Comparison of ENCODE assay signal across 14 cellular contexts in the genomic region with DNA sequence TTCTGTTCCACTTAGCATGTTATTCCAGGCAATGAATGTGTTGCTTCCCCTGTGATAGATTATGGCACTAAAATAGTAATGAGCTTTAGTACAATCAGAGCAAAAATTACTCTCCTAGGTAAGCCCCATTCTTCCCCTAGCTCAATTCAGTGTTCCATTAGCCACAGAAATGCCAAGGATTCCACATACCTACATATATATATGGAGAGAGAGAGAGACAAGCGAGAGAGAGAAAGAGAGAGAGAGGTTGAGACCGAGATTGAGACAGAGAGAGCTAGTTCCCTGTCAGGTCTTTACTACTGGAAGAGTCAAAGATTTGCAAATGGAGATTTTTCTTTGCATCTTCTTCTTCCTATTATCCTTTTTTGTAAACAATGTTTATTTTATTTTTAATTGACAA. TPM values are rescaled to one million over a fixed set of nuclear protein-coding genes. Genes with fewer than 3 reads are reported as not detected.
A peak's percentile ranks its signal among the peaks of the same experiment; 100 is the strongest.
DNase-seq lines count a peak whose midpoint lies in the region; ATAC-seq and TF ChIP-seq lines count a peak whose summit lies in the region.
"Had no signal": no experiment of that assay in that cellular context is flagged by ENCODE, and none has a peak within 500 bp of the region (broad histone marks: within the 10 kb centered on the region; RNA-seq: fewer than 3 reads in every experiment).

No MANE protein-coding gene starts in this region.

- no peak for DNase-seq in endothelial cell (ENCODE audit: low spot score)
- no peak for DNase-seq in mesothelial cell of epicardium (ENCODE audit: low spot score in 2 of 2, unreplicated experiment in 2 of 2)
- DNase-seq in COR-L47 (lab: John Stamatoyannopoulos, UW), result no peak
- DNase-seq in activated T-cell treated with anti-CD3 and anti-CD28 coated beads, Interleukin-2, amount 50 U/mL, for 4 hours, result no peak
- DNase-seq: C1 segment of cervical spinal cord; Caco-2; CD4-positive, alpha-beta memory T cell; DMS153; DND-41; H9; HFFc6 had no signal

- TF ChIP-seq CTCF in HEK293 (tag by site-specific recombination; IDR thresholded peaks at IDR 0.05) (no peak), endothelial cell (IDR thresholded peaks at IDR 0.05; ENCODE audit: unreplicated experiment) (no peak), mesothelial cell of epicardium (IDR thresholded peaks at IDR 0.05; ENCODE audit: unreplicated experiment) (no peak)

- CTCF ChIA-PET in HEK293 (lab: Yijun Ruan, JAX), result interaction anchor here (1.1 kb wide), 1 partner anchor 9 kb away, joined by 3 read pairs; no protein-coding TSS in a partner anchor

- H3K27me3 Mint-ChIP-seq in endothelial cell (ENCODE audit: unreplicated experiment), result no peaks in the 10 kb centered on the region
- H3K27me3 Mint-ChIP-seq in mesothelial cell of epicardium (ENCODE audit: low read depth), result no peaks in the 10 kb centered on the region
- no peaks in the 10 kb centered on the region for H3K27me3 Mint-ChIP-seq in activated T-cell treated with anti-CD3 and anti-CD28 coated beads, Interleukin-2, amount 50 U/mL, for 4 hours (ENCODE audit: low read depth)

- no peaks in the 10 kb centered on the region for H3K9me3 ChIP-seq in HEK293 (ENCODE audit: control insufficient read depth, insufficient read depth, low read depth, low read length)
- H3K9me3 ChIP-seq: Caco-2 had no signal

- H3K9me3 Mint-ChIP-seq in endothelial cell (ENCODE audit: unreplicated experiment) (no peaks in the 10 kb centered on the region), mesothelial cell of epicardium (no peaks in the 10 kb centered on the region)
- no peaks in the 10 kb centered on the region for H3K9me3 Mint-ChIP-seq in activated T-cell treated with anti-CD3 and anti-CD28 coated beads, Interleukin-2, amount 50 U/mL, for 4 hours
- H3K9me3 Mint-ChIP-seq: H9, HFFc6 had no signal

- peaks cover 1% of the 10 kb centered on the region for H3K36me3 Mint-ChIP-seq in endothelial cell (ENCODE audit: low read depth, unreplicated experiment)
- H3K36me3 Mint-ChIP-seq in mesothelial cell of epicardium, result no peaks in the 10 kb centered on the region
- H3K36me3 Mint-ChIP-seq in activated T-cell treated with anti-CD3 and anti-CD28 coated beads, Interleukin-2, amount 50 U/mL, for 4 hours (ENCODE audit: insufficient read depth), result no peaks in the 10 kb centered on the region
- H3K36me3 Mint-ChIP-seq: CD4-positive, alpha-beta memory T cell had no signal

- no peak overlapping the region for H3K4me3 ChIP-seq in HEK293 (ENCODE audit: low read depth, low read length)

- ATAC-seq in activated T-cell treated with anti-CD3 and anti-CD28 coated beads, Interleukin-2, amount 50 U/mL, for 4 hours, result no peak
- ATAC-seq in HG02763 (IDR thresholded peaks at IDR 0.05; ENCODE audit: unreplicated experiment), result no peak
- ATAC-seq: HCT116 had no signal

- H3K27ac Mint-ChIP-seq in endothelial cell (ENCODE audit: unreplicated experiment) (peak overlapping the region; percentile 2), mesothelial cell of epicardium (peak overlapping the region; percentile 28)
- H3K27ac Mint-ChIP-seq: CD4-positive, alpha-beta memory T cell; H9; HFFc6 had no signal

- H3K36me3 ChIP-seq in HEK293 (ENCODE audit: control insufficient read depth in 2 of 2, insufficient read depth in 1 of 2, low read length in 2 of 2), result no peaks in the 10 kb centered on the region

- peaks cover 45% of the 10 kb centered on the region for H3K4me1 Mint-ChIP-seq in endothelial cell (ENCODE audit: unreplicated experiment)
- H3K4me1 Mint-ChIP-seq in mesothelial cell of epicardium, result peaks cover 53% of the 10 kb centered on the region
- no peaks in the 10 kb centered on the region for H3K4me1 Mint-ChIP-seq in activated T-cell treated with anti-CD3 and anti-CD28 coated beads, Interleukin-2, amount 50 U/mL, for 4 hours (ENCODE audit: low read depth)
- H3K4me1 Mint-ChIP-seq: CD4-positive, alpha-beta memory T cell had no signal

- H3K4me3 Mint-ChIP-seq in endothelial cell (ENCODE audit: unreplicated experiment) (no peak overlapping the region), mesothelial cell of epicardium (no peak overlapping the region)
- no peak overlapping the region for H3K4me3 Mint-ChIP-seq in activated T-cell treated with anti-CD3 and anti-CD28 coated beads, Interleukin-2, amount 50 U/mL, for 4 hours
- H3K4me3 Mint-ChIP-seq: CD4-positive, alpha-beta memory T cell; H9; HFFc6 had no signal

- POLR2A ChIA-PET in HEK293 (lab: Yijun Ruan, JAX), result no interaction called here

- H3K4me1 ChIP-seq in HEK293 (ENCODE audit: control insufficient read depth, insufficient read depth, low read length), result no peaks in the 10 kb centered on the region; the same call in 1 of the 2 replicates
- H3K4me1 ChIP-seq: Caco-2 had no signal

- no peak overlapping the region for H3K27ac ChIP-seq in HEK293 (ENCODE audit: extremely low read depth, low read depth, low read length)

TF ChIP-seq in HEK293, 187 proteins besides CTCF, POLR2A, EP300 and RAD21:
- TF ChIP-seq, protein P1, sequence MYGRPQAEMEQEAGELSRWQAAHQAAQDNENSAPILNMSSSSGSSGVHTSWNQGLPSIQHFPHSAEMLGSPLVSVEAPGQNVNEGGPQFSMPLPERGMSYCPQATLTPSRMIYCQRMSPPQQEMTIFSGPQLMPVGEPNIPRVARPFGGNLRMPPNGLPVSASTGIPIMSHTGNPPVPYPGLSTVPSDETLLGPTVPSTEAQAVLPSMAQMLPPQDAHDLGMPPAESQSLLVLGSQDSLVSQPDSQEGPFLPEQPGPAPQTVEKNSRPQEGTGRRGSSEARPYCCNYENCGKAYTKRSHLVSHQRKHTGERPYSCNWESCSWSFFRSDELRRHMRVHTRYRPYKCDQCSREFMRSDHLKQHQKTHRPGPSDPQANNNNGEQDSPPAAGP (tag by site-specific recombination; IDR thresholded peaks at IDR 0.05), result no peak
- peak; percentile 65 for TF ChIP-seq ZNF596 (tag by site-specific recombination; IDR thresholded peaks at IDR 0.05)

RNA-seq across cellular contexts. Expression of a gene that starts 8.7 kb away (rescaled TPM):
- total RNA-seq in endothelial cell (ENCODE audit: unreplicated experiment) (257 TPM), mesothelial cell of epicardium (65.1 to 66.8 TPM (median 65.2 TPM) in 3 replicates)
- total RNA-seq in activated T-cell treated with anti-CD3 and anti-CD28 coated beads, Interleukin-2, amount 50 U/mL, for 4 hours, result under 1 TPM; 0.11 to 0.34 (median 0.15) TPM
- total RNA-seq: CD4-positive, alpha-beta memory T cell had no signal

Comparison
In these comparisons a context has a peak if more than half of its experiments do, and no peak if none do; other contexts are left out.
1. RNA of a gene that starts 8.7 kb away (total RNA-seq): 257 TPM in endothelial cell (single experiment) and 65.1 to 66.8 TPM in mesothelial cell of epicardium; 0.11 to 0.34 TPM in activated T-cell treated with anti-CD3 and anti-CD28 coated beads, Interleukin-2, amount 50 U/mL, for 4 hours; every median in the first group is over 10 times any median in the second.